21 cellular contexts compared by ENCODE assay signal in the genomic region with DNA sequence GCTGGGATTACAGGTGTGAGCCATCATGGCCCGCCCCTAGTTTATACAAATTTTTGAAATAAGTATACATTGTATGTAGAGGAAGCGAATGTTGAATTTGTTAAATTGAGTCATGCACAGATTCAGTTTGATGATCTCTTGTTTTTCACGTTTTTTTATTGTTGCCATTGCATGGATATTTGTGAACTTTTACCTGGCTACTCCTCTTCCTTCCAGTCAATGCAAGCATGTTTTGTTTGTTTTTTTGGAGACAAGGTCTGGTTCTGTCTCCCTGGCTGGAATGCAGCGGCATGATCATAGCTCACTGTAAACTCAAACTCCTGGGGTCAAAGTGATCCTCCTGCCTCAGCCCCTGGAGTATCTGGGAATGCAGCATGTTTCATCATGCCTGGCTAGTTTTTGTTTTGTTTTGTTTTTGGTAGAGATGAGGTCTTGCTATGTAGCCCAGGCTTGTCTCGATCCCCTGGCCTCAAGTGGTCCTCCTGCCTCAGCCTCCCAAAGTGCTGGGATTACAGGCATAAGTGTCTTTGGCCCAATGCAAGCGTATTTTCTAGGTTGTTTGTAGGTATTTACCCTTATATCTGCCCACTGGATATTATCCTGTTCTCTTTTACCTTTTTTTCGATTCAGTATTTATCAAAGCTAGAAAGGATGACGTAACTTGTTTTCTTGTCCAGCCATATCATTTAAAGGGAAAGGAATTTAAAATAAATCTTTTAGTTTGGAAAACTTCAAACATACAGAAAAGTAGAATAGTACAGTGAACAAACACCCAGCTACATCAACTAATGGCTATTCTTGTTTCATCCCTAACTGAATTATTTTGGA. TPM values are rescaled to one million over a fixed set of nuclear protein-coding genes. Genes with fewer than 3 reads are reported as not detected.
DNase-seq lines count a peak whose midpoint lies in the region; ATAC-seq, FAIRE-seq and TF ChIP-seq lines count a peak whose summit lies in the region.
"Had no signal": no experiment of that assay in that cellular context is flagged by ENCODE, and none has a peak within 500 bp of the region (broad histone marks: within the 10 kb centered on the region; RNA-seq: fewer than 3 reads in every experiment).

No MANE protein-coding gene starts in this region.

- peaks cover 4% of the 10 kb centered on the region for H3K27me3 Mint-ChIP-seq in neural progenitor cell (ENCODE audit: insufficient read depth, low read depth)
- H3K27me3 Mint-ChIP-seq: activated CD4-positive, alpha-beta memory T cell treated with anti-CD3 and anti-CD28 coated beads for 36 hours had no signal

- no peak overlapping the region for H3K4me3 ChIP-seq in neural progenitor cell
- H3K4me3 ChIP-seq: thoracic aorta had no signal

- H3F3A ChIP-seq in neural progenitor cell (ENCODE audit: low read depth) = peaks cover 18% of the 10 kb centered on the region

- no peak overlapping the region for H3K27ac Mint-ChIP-seq in neural progenitor cell
- H3K27ac Mint-ChIP-seq: activated CD4-positive, alpha-beta memory T cell treated with anti-CD3 and anti-CD28 coated beads for 36 hours had no signal

- no peak overlapping the region for H3K4me2 ChIP-seq in neural progenitor cell
- H3K4me2 ChIP-seq: KMS-11 had no signal

- peaks cover 81% of the 10 kb centered on the region for H4K20me1 ChIP-seq in neural progenitor cell (ENCODE audit: low read depth)

- no peaks in the 10 kb centered on the region for H3K27me3 ChIP-seq in neural progenitor cell

- H3K27ac ChIP-seq in VCaP = peak overlapping the region; percentile 24
- peak overlapping the region; percentile 49 for H3K27ac ChIP-seq in neural progenitor cell
- H3K27ac ChIP-seq: HL-60, KMS-11, thoracic aorta had no signal

- DNase-seq in GM12891 (ENCODE audit: insufficient read length, low spot score) (no peak), islet precursor cell (peak; percentile 81), neural progenitor cell (ENCODE audit: low spot score) (no peak), amniotic stem cell (lab: John Stamatoyannopoulos, UW) (no peak)
- DNase-seq in stimulated activated naive CD4-positive, alpha-beta T cell (lab: John Stamatoyannopoulos, UW) = no peak
- DNase-seq: activated CD4-positive, alpha-beta memory T cell treated with anti-CD3 and anti-CD28 coated beads for 36 hours; activated T-cell treated with anti-CD3 and anti-CD28 coated beads, Interleukin-2, amount 50 U/mL, for 4 hours; DMS153; foreskin melanocyte; midbrain; NCI-H1105; NCI-H2171; stimulated activated CD4-positive, alpha-beta T cell treated with anti-CD3 and anti-CD28 coated beads, Interleukin-4, amount 100 ng/mL, for 1 hour; SW 1271 had no signal

- H3K36me3 ChIP-seq in neural progenitor cell = peaks cover 2% of the 10 kb centered on the region
- H3K36me3 ChIP-seq: thoracic aorta had no signal

- H2AFZ ChIP-seq in neural progenitor cell (replicated peaks) = no peak overlapping the region

- H3K9ac ChIP-seq in neural progenitor cell = no peak overlapping the region
- H3K9ac ChIP-seq: KMS-11 had no signal

- peaks cover 15% of the 10 kb centered on the region for H3K4me1 Mint-ChIP-seq in neural progenitor cell

- peaks cover 29% of the 10 kb centered on the region for H3K36me3 Mint-ChIP-seq in neural progenitor cell

- peaks cover 17% of the 10 kb centered on the region for H3K9me3 Mint-ChIP-seq in neural progenitor cell
- H3K9me3 Mint-ChIP-seq: activated CD4-positive, alpha-beta memory T cell treated with anti-CD3 and anti-CD28 coated beads for 36 hours; activated T-cell treated with anti-CD3 and anti-CD28 coated beads, Interleukin-2, amount 50 U/mL, for 4 hours had no signal

- H3K4me3 Mint-ChIP-seq in neural progenitor cell = no peak overlapping the region
- H3K4me3 Mint-ChIP-seq: activated CD4-positive, alpha-beta memory T cell treated with anti-CD3 and anti-CD28 coated beads for 36 hours; activated T-cell treated with anti-CD3 and anti-CD28 coated beads, Interleukin-2, amount 50 U/mL, for 4 hours had no signal

- no peaks in the 10 kb centered on the region for H3K9me3 ChIP-seq in neural progenitor cell (ENCODE audit: low read depth)
- H3K9me3 ChIP-seq: thoracic aorta had no signal

- H3K4me1 ChIP-seq in neural progenitor cell = peaks cover 17% of the 10 kb centered on the region

- TF ChIP-seq POLR2A in GM12891 (IDR thresholded peaks at IDR 0.05; ENCODE audit: low read depth, low read length) = no peak

- peaks cover 100% of the 10 kb centered on the region for H3K79me2 ChIP-seq in neural progenitor cell (ENCODE audit: low read depth)

- no peak for ATAC-seq in GM19467 (IDR thresholded peaks at IDR 0.05; ENCODE audit: unreplicated experiment)
- no peak for ATAC-seq in HG03439 (IDR thresholded peaks at IDR 0.05; ENCODE audit: unreplicated experiment)
- ATAC-seq: activated T-cell treated with anti-CD3 and anti-CD28 coated beads, Interleukin-2, amount 50 U/mL, for 4 hours had no signal

- FAIRE-seq in GM12891 (lab: Jason Lieb, UNC) = peak; percentile 33
- FAIRE-seq: GM19239 had no signal

- TF ChIP-seq CTCF in VCaP (conservative IDR thresholded peaks at IDR 0.05) (no peak), neural progenitor cell (IDR thresholded peaks at IDR 0.05) (no peak)

TF ChIP-seq in GM12891, 5 proteins besides CTCF, POLR2A, EP300 and RAD21:
- TF ChIP-seq PAX5 (IDR thresholded peaks at IDR 0.05; ENCODE audit: insufficient read depth, low read length, severe bottlenecking) = no peak
- TF ChIP-seq TAF1 (IDR thresholded peaks at IDR 0.05; ENCODE audit: low read depth, low read length) = no peak
- TF ChIP-seq POLR2AphosphoS5 (IDR thresholded peaks at IDR 0.05; ENCODE audit: low read depth, low read length) = no peak
- TF ChIP-seq POU2F2 (IDR thresholded peaks at IDR 0.05; ENCODE audit: low read depth, low read length) = no peak
- TF ChIP-seq SPI1 (IDR thresholded peaks at IDR 0.05; ENCODE audit: low read depth, low read length) = no peak
TF ChIP-seq in GM12891: peak in this region for 0.

RNA-seq across cellular contexts. Expression of gene LCOR, which starts 11.0 kb away (rescaled TPM):
- 5.8 TPM for polyA plus RNA-seq in GM12891 (2012; ENCODE audit: low read depth, missing spikeins)
- total RNA-seq in neural progenitor cell (ENCODE audit: low replicate concordance) = 24.9 and 35.3 TPM in 2 replicates
